ENCODE assay signal across 1 cellular context in genomic region chr22:37970864-37971263, GRCh38.
TF ChIP-seq lines count a peak whose summit lies in the region.

No MANE protein-coding gene starts in this region.

TF ChIP-seq in H1, 55 proteins besides CTCF, POLR2A, EP300 and RAD21:
- TF ChIP-seq YY1 (IDR thresholded peaks at IDR 0.05; ENCODE audit: low read depth, low read length) = no peak
- no peak for TF ChIP-seq RXRA (IDR thresholded peaks at IDR 0.05; ENCODE audit: insufficient read depth, low read depth, low read length)
- TF ChIP-seq GABPA (IDR thresholded peaks at IDR 0.05; ENCODE audit: borderline replicate concordance, insufficient read depth, low read length) = no peak
- TF ChIP-seq POLR2AphosphoS5 (IDR thresholded peaks at IDR 0.05; ENCODE audit: low read depth, low read length) = no peak
- no peak for TF ChIP-seq CHD2 (IDR thresholded peaks at IDR 0.05; ENCODE audit: low read length)
- no peak for TF ChIP-seq SIN3A (conservative IDR thresholded peaks at IDR 0.05 in 1 of 2, IDR thresholded peaks at IDR 0.05 in 1 of 2; ENCODE audit: low read depth in 1 of 2, low read length in 2 of 2)
- TF ChIP-seq SP1 (IDR thresholded peaks at IDR 0.05; ENCODE audit: low read depth, low read length) = no peak
- no peak for TF ChIP-seq TEAD4 (IDR thresholded peaks at IDR 0.05; ENCODE audit: low read depth, low read length)
- TF ChIP-seq ATF3 (IDR thresholded peaks at IDR 0.05; ENCODE audit: insufficient read depth, low read depth, low read length) = no peak
- no peak for TF ChIP-seq NANOG (IDR thresholded peaks at IDR 0.05; ENCODE audit: insufficient read depth, low read depth, low read length, poor library complexity, severe bottlenecking)
- TF ChIP-seq USF2 (IDR thresholded peaks at IDR 0.05; ENCODE audit: low read length) = no peak
- TF ChIP-seq KDM4A (IDR thresholded peaks at IDR 0.05; ENCODE audit: low read depth, low read length, severe bottlenecking) = no peak
- no peak for TF ChIP-seq TBP (IDR thresholded peaks at IDR 0.05; ENCODE audit: low read depth, low read length)
- TF ChIP-seq POU5F1 (IDR thresholded peaks at IDR 0.05; ENCODE audit: low read depth, low read length) = no peak
- TF ChIP-seq CREB1 (IDR thresholded peaks at IDR 0.05) = no peak
- TF ChIP-seq ATF2 (IDR thresholded peaks at IDR 0.05; ENCODE audit: low read length) = no peak
- TF ChIP-seq EZH2 (IDR thresholded peaks at IDR 0.05; ENCODE audit: low read depth, low read length, severe bottlenecking) = no peak
- TF ChIP-seq MAFK (IDR thresholded peaks at IDR 0.05; ENCODE audit: low read depth, low read length) = no peak
TF ChIP-seq in H1: peak in this region for 0.
